Comparison of ENCODE assay signal across 9 cellular contexts in genomic region chr22:17569971-17570511, GRCh38. TPM values are rescaled to one million over a fixed set of nuclear protein-coding genes. Genes with fewer than 3 reads are reported as not detected.
DNase-seq lines count a peak whose midpoint lies in the region; ATAC-seq, FAIRE-seq and TF ChIP-seq lines count a peak whose summit lies in the region.
"Had no signal": no experiment of that assay in that cellular context is flagged by ENCODE, and none has a peak within 500 bp of the region (broad histone marks: within the 10 kb centered on the region; RNA-seq: fewer than 3 reads in every experiment).

No MANE protein-coding gene starts in this region.

- H3K9me3 Mint-ChIP-seq in H9 (0 out of 5 replicates have a peak, but pooled peaks cover 0 to 3% of the 10 kb centered on the region in 2 experiments), astrocyte (ENCODE audit: unreplicated experiment) (no peaks in the 10 kb centered on the region)
- H3K9me3 Mint-ChIP-seq: dendritic cell treated with granulocyte-macrophage colony-stimulating factor and Interleukin-4, amounts not matched to agents 40 ng/mL and 50 ng/mL, for 4 days had no signal

- no peaks in the 10 kb centered on the region for H3K79me1 ChIP-seq in H9 (ENCODE audit: insufficient read depth, low read depth, low read length, poor library complexity, severe bottlenecking)

- H3K27me3 ChIP-seq in H9 (ENCODE audit: insufficient read depth, low read length), result no peaks in the 10 kb centered on the region
- H3K27me3 ChIP-seq in astrocyte (ENCODE audit: insufficient read depth, low read length), result no peaks in the 10 kb centered on the region

- H3K4ac ChIP-seq in H9 (ENCODE audit: low read depth, low read length), result no peak overlapping the region

- H4K91ac ChIP-seq in H9 (ENCODE audit: insufficient read length, low read depth, low read length), result no peak overlapping the region

- H3K27ac ChIP-seq in H9 (ENCODE audit: insufficient read length, low read depth, low read length) (no peak overlapping the region), astrocyte (ENCODE audit: low read depth, low read length) (peak overlapping the region; percentile 65)

- FAIRE-seq in astrocyte (lab: Jason Lieb, UNC), result no peak

- TF ChIP-seq CTCF in H9 (conservative IDR thresholded peaks at IDR 0.05) (no peak), astrocyte (IDR thresholded peaks at IDR 0.05; ENCODE audit: insufficient read depth, low read depth, low read length) (no peak)

- H3K4me3 ChIP-seq in astrocyte (ENCODE audit: insufficient read depth, low read depth, low read length), result peak overlapping the region; percentile 48

- DNase-seq in H9 (peak; percentile 40), astrocyte (ENCODE audit: low read depth) (peak; percentile 23), hippocampal formation (lab: John Stamatoyannopoulos, UW) (peak; percentile 34 to 44), sciatic nerve (ENCODE audit: low spot score) (no peak), retina (no peak), DMS114 treated with DMSO at 0.1 percent for 48 hours (lab: John Stamatoyannopoulos, UW; ENCODE audit: unreplicated experiment) (no peak)

- no CpG with 5 or more reads among the region's 8 CpGs for WGBS in H9 (ENCODE audit: extremely low coverage, insufficient read length, low lambda C conversion rate)

- H3K27me3 Mint-ChIP-seq in H9 (ENCODE audit: low read depth), result no peaks in the 10 kb centered on the region; the same call in none of the 2 replicates
- H3K27me3 Mint-ChIP-seq in astrocyte (ENCODE audit: low read depth, unreplicated experiment), result peaks cover 4% of the 10 kb centered on the region

- H2BK12ac ChIP-seq in H9 (ENCODE audit: insufficient read length, low read depth, low read length), result no peak overlapping the region

- H2AFZ ChIP-seq in H9 (ENCODE audit: low read length) (no peak overlapping the region), astrocyte (ENCODE audit: low read depth, low read length) (peak overlapping the region; percentile 1)

- H3T11ph ChIP-seq in H9 (ENCODE audit: low read length), result no peak overlapping the region

- peaks cover 14% of the 10 kb centered on the region for H3K4me1 ChIP-seq in H9 (ENCODE audit: insufficient read depth, low read length)
- H3K4me1 ChIP-seq in astrocyte (ENCODE audit: insufficient read depth, low read length), result peaks cover 24% of the 10 kb centered on the region

- ATAC-seq in sciatic nerve, result peak; percentile 47
- ATAC-seq in GM19452 (IDR thresholded peaks at IDR 0.05; ENCODE audit: unreplicated experiment), result no peak
- ATAC-seq in HG02642 (IDR thresholded peaks at IDR 0.05; ENCODE audit: poor library complexity, unreplicated experiment), result no peak

- H3K36me3 Mint-ChIP-seq in H9 (ENCODE audit: insufficient read depth in 1 of 3, low read depth in 3 of 3) (no peaks in the 10 kb centered on the region; a peak in 1 of 7 replicates), astrocyte (ENCODE audit: low read depth, unreplicated experiment) (no peaks in the 10 kb centered on the region)

- H4K5ac ChIP-seq in H9 (ENCODE audit: insufficient read length, low read depth, low read length), result no peak overlapping the region

- H3K27ac Mint-ChIP-seq in H9 (peak overlapping the region in 2 of 3 experiments; percentile 10 to 11; a peak in 5 of 7 replicates), astrocyte (ENCODE audit: unreplicated experiment) (no peak overlapping the region)
- H3K27ac Mint-ChIP-seq: dendritic cell treated with granulocyte-macrophage colony-stimulating factor and Interleukin-4, amounts not matched to agents 40 ng/mL and 50 ng/mL, for 4 days had no signal

- H3K14ac ChIP-seq in H9 (ENCODE audit: insufficient read depth, low read length), result no peak overlapping the region; the same call in 1 of the 2 replicates

- H3K79me2 ChIP-seq in H9 (ENCODE audit: insufficient read depth, low read length) (no peaks in the 10 kb centered on the region), astrocyte (ENCODE audit: insufficient read depth, low read length) (no peaks in the 10 kb centered on the region)

- no peak overlapping the region for H3K18ac ChIP-seq in H9 (ENCODE audit: insufficient read length, low read depth, low read length)

- H3K23ac ChIP-seq in H9 (ENCODE audit: insufficient read length, low read depth, low read length), result no peak overlapping the region

- H4K20me1 ChIP-seq in H9 (ENCODE audit: control insufficient read depth, insufficient read depth, insufficient read length), result no peaks in the 10 kb centered on the region
- H4K20me1 ChIP-seq in astrocyte (ENCODE audit: insufficient read depth, low read length), result no peaks in the 10 kb centered on the region

- H3K4me2 ChIP-seq in H9 (ENCODE audit: insufficient read depth, insufficient read length, low read length) (no peak overlapping the region), astrocyte (ENCODE audit: low read length) (peak overlapping the region; percentile 88)

- H3K4me1 Mint-ChIP-seq in H9 (peaks cover 27 to 33% of the 10 kb centered on the region in 2 experiments), astrocyte (ENCODE audit: low read depth, unreplicated experiment) (peaks cover 15% of the 10 kb centered on the region)

- no peaks in the 10 kb centered on the region for H3K36me3 ChIP-seq in astrocyte (ENCODE audit: insufficient read depth, low read length)

- H3K9ac ChIP-seq in H9 (ENCODE audit: extremely low read depth, insufficient read length, low read length) (peak overlapping the region; percentile 2), astrocyte (ENCODE audit: low read length) (peak overlapping the region; percentile 70)

- no peak overlapping the region for H2BK120ac ChIP-seq in H9 (ENCODE audit: low read depth, low read length, poor library complexity, severe bottlenecking)

- intact Hi-C loops in sciatic nerve (cut with DNase I), result no loop called here

- H2AK5ac ChIP-seq in H9 (ENCODE audit: insufficient read length, low read length), result no peak overlapping the region

- no peak overlapping the region for H2BK5ac ChIP-seq in H9 (ENCODE audit: insufficient read length, low read length)

- no peak overlapping the region for H4K8ac ChIP-seq in H9 (replicated peaks; ENCODE audit: insufficient read length, low read depth, low read length)

- H3K56ac ChIP-seq in H9 (ENCODE audit: insufficient read length, low read depth, low read length), result no peak overlapping the region

- H3K4me3 Mint-ChIP-seq in H9 (no peak overlapping the region; a peak in 1 of 5 replicates), astrocyte (ENCODE audit: unreplicated experiment) (no peak overlapping the region)
- H3K4me3 Mint-ChIP-seq: dendritic cell treated with granulocyte-macrophage colony-stimulating factor and Interleukin-4, amounts not matched to agents 40 ng/mL and 50 ng/mL, for 4 days had no signal

- H3K23me2 ChIP-seq in H9 (ENCODE audit: insufficient read length, low read depth, low read length, poor library complexity, severe bottlenecking), result no peaks in the 10 kb centered on the region

- H3K9me3 ChIP-seq in H9 (ENCODE audit: control insufficient read depth, low read depth, low read length) (no peaks in the 10 kb centered on the region), astrocyte (ENCODE audit: insufficient read depth, low read depth, low read length) (no peaks in the 10 kb centered on the region)

- H2BK20ac ChIP-seq in H9 (ENCODE audit: low read depth, low read length, poor library complexity, severe bottlenecking), result no peak overlapping the region

- H2BK15ac ChIP-seq in H9 (ENCODE audit: low read depth, low read length), result no peak overlapping the region

RNA-seq across cellular contexts. Expression of gene SLC25A18, which starts 6.7 kb away (rescaled TPM):
- total RNA-seq in H9 (2021) (2.3 and 3.0 TPM in 2 replicates), astrocyte (0.48 and 0.55 TPM in 2 replicates), sciatic nerve (0.53 TPM)

RNA-seq across cellular contexts. Expression of gene ATP6V1E1, which starts 58.5 kb away (rescaled TPM):
- total RNA-seq in H9 (2021) (89.2 and 90.0 TPM in 2 replicates), astrocyte (153 and 160 TPM in 2 replicates), sciatic nerve (102 TPM)

Comparison
In these comparisons a context has a peak if more than half of its experiments do, and no peak if none do; other contexts are left out.
1. DNase-seq: peak in H9 (single experiment), astrocyte (single experiment) and hippocampal formation (2 of 2); none in sciatic nerve (single experiment), retina (single experiment) and DMS114 treated with DMSO at 0.1 percent for 48 hours (single experiment).